ENCODE assay signal across 9 cellular contexts in the genomic region with DNA sequence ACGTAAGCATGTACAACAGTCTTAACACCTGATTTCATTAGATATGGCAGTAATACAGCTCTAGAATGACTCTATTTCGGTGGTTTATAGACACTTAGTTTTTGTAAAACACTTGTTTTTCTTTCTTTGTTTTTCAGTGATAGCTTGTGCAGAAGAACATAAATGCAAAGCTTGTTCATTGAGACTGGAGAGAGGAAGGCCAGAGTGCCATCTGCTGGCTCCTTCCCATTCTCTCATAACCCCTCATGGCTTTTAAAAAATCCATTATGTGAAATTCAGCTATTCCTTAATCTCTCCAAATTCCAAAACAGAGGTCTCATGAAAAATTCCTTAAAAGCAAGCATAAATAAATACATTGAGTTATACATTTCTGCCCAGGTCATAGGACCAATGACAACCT.
DNase-seq lines count a peak whose midpoint lies in the region; ATAC-seq, FAIRE-seq and TF ChIP-seq lines count a peak whose summit lies in the region.
"Had no signal": no experiment of that assay in that cellular context is flagged by ENCODE, and none has a peak within 500 bp of the region (broad histone marks: within the 10 kb centered on the region; RNA-seq: fewer than 3 reads in every experiment).

No MANE protein-coding gene starts in this region.

- BruUV-seq in K562 (replicated peaks; lab: Mats Ljungman, UMichigan) = no TSS peak

- TF ChIP-seq RAD21 in K562 (CRISPR knock-in tag; conservative IDR thresholded peaks at IDR 0.05 in 1 of 2, IDR thresholded peaks at IDR 0.05 in 1 of 2) = peak in 1 of 2 experiments; percentile 52; a peak in 3 of 4 replicates
- peak; percentile 51 to 52 for TF ChIP-seq RAD21 in liver (IDR thresholded peaks at IDR 0.05)

- no peaks in the 10 kb centered on the region for H3K36me3 ChIP-seq in BJ (ENCODE audit: control insufficient read depth, insufficient read depth, low read length)
- no peaks in the 10 kb centered on the region for H3K36me3 ChIP-seq in K562 (ENCODE audit: control insufficient read depth, insufficient read depth, low read length)
- no peaks in the 10 kb centered on the region for H3K36me3 ChIP-seq in liver (ENCODE audit: control insufficient read depth in 4 of 4, insufficient read depth in 3 of 4, low read depth in 1 of 4, low read length in 3 of 4)

- no peak for DNase-seq in BJ (ENCODE audit: low read depth)
- peak; percentile 29 for DNase-seq in KBM-7
- peak in 1 of 4 experiments; percentile 5 for DNase-seq in K562 (ENCODE audit: extremely low read depth in 1 of 4, low spot score in 3 of 4)

- H2AFZ ChIP-seq in K562 (ENCODE audit: low read depth, low read length) = no peak overlapping the region

- H4K20me1 ChIP-seq in K562 (replicated peaks; ENCODE audit: control insufficient read depth, insufficient read depth, low read length) = no peaks in the 10 kb centered on the region

- H3K9ac ChIP-seq in K562 (ENCODE audit: insufficient read depth in 1 of 2, low read depth in 2 of 2, low read length in 2 of 2) (no peak overlapping the region), liver (ENCODE audit: low read depth in 1 of 2, low read length in 2 of 2) (no peak overlapping the region)

- intact Hi-C loops in K562 (cut with micrococcal nuclease) = loop anchor here (2.0 to 5.0 kb wide), 3 partner anchors 479 to 1369 kb away; no protein-coding TSS in a partner anchor

- 0 out of 2 replicates have a peak, but pooled peaks cover 1% of the 10 kb centered on the region for H3K27me3 ChIP-seq in BJ (ENCODE audit: control insufficient read depth, insufficient read depth, low read length)
- H3K27me3 ChIP-seq in K562 (ENCODE audit: control insufficient read depth in 2 of 2, insufficient read depth in 2 of 2, low read length in 2 of 2) = peaks cover 0 to 2% of the 10 kb centered on the region in 2 experiments; a peak in 1 of 5 replicates
- H3K27me3 ChIP-seq in liver (ENCODE audit: control insufficient read depth in 4 of 4, insufficient read depth in 4 of 4, low read length in 3 of 4) = peaks cover 0 to 4% (median 0%) of the 10 kb centered on the region in 4 donors

- no peak for TF ChIP-seq POLR2A in K562 (conservative IDR thresholded peaks at IDR 0.05)

- in situ Hi-C loops in KBM-7 (cut with MboI; ENCODE audit: low pct_unique_long_range_greater_than_20kb, low sequenced_read_pairs) (no loop called here), K562 (cut with MboI) (loop anchor here (10.0 kb wide), 1 partner anchor 612 kb away; no protein-coding TSS in a partner anchor)

- TF ChIP-seq EP300 in K562 (IDR thresholded peaks at IDR 0.05; ENCODE audit: low read length) = no peak

- H3K9me3 ChIP-seq in K562 (replicated peaks; ENCODE audit: control insufficient read depth, insufficient read depth, low read depth, low read length) = no peaks in the 10 kb centered on the region
- no peaks in the 10 kb centered on the region for H3K9me3 ChIP-seq in liver (ENCODE audit: control insufficient read depth in 4 of 4, low read length in 3 of 4)

- TF ChIP-seq CTCF in BJ (IDR thresholded peaks at IDR 0.05; ENCODE audit: insufficient read depth, low read depth, low read length) (peak; percentile 56), K562 (IDR thresholded peaks at IDR 0.05 in 2 of 3, conservative IDR thresholded peaks at IDR 0.05 in 1 of 3; ENCODE audit: insufficient read depth in 2 of 3, low read depth in 1 of 3, low read length in 3 of 3) (peak in 2 of 3 experiments; percentile 20 to 42; a peak in 2 of 6 replicates), liver (IDR thresholded peaks at IDR 0.05; ENCODE audit: low read depth, low read length, missing input control) (no peak)

- POLR2A ChIA-PET in BJ (lab: Charles Lee) = no interaction called here
- POLR2A ChIA-PET in K562 (lab: Yijun Ruan, JAX) = interaction anchor here (0.6 kb wide), 1 partner anchor 56 kb away, joined by 3 read pairs; no protein-coding TSS in a partner anchor

- CTCF ChIA-PET in BJ (lab: Yijun Ruan, JAX) = interaction anchor here (0.6 to 2.9 kb wide), 26 partner anchors 9 to 406 kb away, joined by 3 to 16 read pairs (median 4); no protein-coding TSS in a partner anchor
- CTCF ChIA-PET in K562 (lab: Yijun Ruan, JAX; ENCODE audit: low intra/inter-chr PET ratio) = no interaction called here

- H3K9me1 ChIP-seq in K562 (ENCODE audit: control insufficient read depth, insufficient read depth, low read length) = no peaks in the 10 kb centered on the region

- H3K79me2 ChIP-seq in K562 (ENCODE audit: control insufficient read depth, insufficient read depth, low read length) = no peaks in the 10 kb centered on the region

- peak; percentile 51 for FAIRE-seq in K562 (lab: Jason Lieb, UNC)
- FAIRE-seq: colon had no signal

- ATAC-seq in K562 = no peak
- no peak for ATAC-seq in GM19351 (IDR thresholded peaks at IDR 0.05; ENCODE audit: unreplicated experiment)
- no peak for ATAC-seq in GM21619 (IDR thresholded peaks at IDR 0.05; ENCODE audit: unreplicated experiment)
- ATAC-seq in GM21717 (IDR thresholded peaks at IDR 0.05; ENCODE audit: unreplicated experiment) = no peak
- ATAC-seq in GM21529 (IDR thresholded peaks at IDR 0.05; ENCODE audit: unreplicated experiment) = no peak

- no peak overlapping the region for H3K4me3 ChIP-seq in BJ (ENCODE audit: low read depth, low read length)
- no peak overlapping the region for H3K4me3 ChIP-seq in K562
- H3K4me3 ChIP-seq in liver (ENCODE audit: low read depth in 1 of 3, low read length in 3 of 3) = no peak overlapping the region

- H3K27ac ChIP-seq in K562 (ENCODE audit: extremely low read depth, low read depth, low read length) = no peak overlapping the region
- H3K27ac ChIP-seq in liver (ENCODE audit: low read depth in 1 of 2, low read length in 2 of 2) = no peak overlapping the region

- WGBS in K562 (ENCODE audit: insufficient coverage, low coverage, missing lambda C conversion rate) = 0% methylated on average over 2 of the region's 2 CpGs
- WGBS in liver = 63% methylated on average over 2 of the region's 2 CpGs

- no peak overlapping the region for H3K4me2 ChIP-seq in K562 (ENCODE audit: insufficient read depth, low read length)

- no peaks in the 10 kb centered on the region for H3K4me1 ChIP-seq in K562 (replicated peaks in 1 of 2; ENCODE audit: control insufficient read depth in 2 of 2, insufficient read depth in 2 of 2, low read length in 2 of 2)
- H3K4me1 ChIP-seq in liver (ENCODE audit: control insufficient read depth in 4 of 4, insufficient read depth in 4 of 4, low read length in 3 of 4) = no peaks in the 10 kb centered on the region

TF ChIP-seq in K562, 482 proteins besides CTCF, POLR2A, EP300 and RAD21 (continues in another document):
- TF ChIP-seq, protein P1, sequence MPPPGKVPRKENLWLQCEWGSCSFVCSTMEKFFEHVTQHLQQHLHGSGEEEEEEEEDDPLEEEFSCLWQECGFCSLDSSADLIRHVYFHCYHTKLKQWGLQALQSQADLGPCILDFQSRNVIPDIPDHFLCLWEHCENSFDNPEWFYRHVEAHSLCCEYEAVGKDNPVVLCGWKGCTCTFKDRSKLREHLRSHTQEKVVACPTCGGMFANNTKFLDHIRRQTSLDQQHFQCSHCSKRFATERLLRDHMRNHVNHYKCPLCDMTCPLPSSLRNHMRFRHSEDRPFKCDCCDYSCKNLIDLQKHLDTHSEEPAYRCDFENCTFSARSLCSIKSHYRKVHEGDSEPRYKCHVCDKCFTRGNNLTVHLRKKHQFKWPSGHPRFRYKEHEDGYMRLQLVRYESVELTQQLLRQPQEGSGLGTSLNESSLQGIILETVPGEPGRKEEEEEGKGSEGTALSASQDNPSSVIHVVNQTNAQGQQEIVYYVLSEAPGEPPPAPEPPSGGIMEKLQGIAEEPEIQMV (tag; conservative IDR thresholded peaks at IDR 0.05; ENCODE audit: low read depth) = no peak
- TF ChIP-seq SMARCA4 (IDR thresholded peaks at IDR 0.05) (no peak), NR3C1 (CRISPR knock-in tag; IDR thresholded peaks at IDR 0.05) (no peak), ZZZ3 (IDR thresholded peaks at IDR 0.05) (no peak), BRF1 (IDR thresholded peaks at IDR 0.05; ENCODE audit: borderline replicate concordance, extremely low read depth, insufficient read length) (no peak), RAD51 (IDR thresholded peaks at IDR 0.05; ENCODE audit: borderline replicate concordance, low read depth) (no peak)

TF ChIP-seq in liver, 16 proteins besides CTCF, POLR2A, EP300 and RAD21 (continues in another document):
- TF ChIP-seq HNF4A (conservative IDR thresholded peaks at IDR 0.05) (no peak), SP1 (IDR thresholded peaks at IDR 0.05) (no peak), NR2F2 (IDR thresholded peaks at IDR 0.05) (no peak), EGR1 (IDR thresholded peaks at IDR 0.05; ENCODE audit: low read depth in 2 of 2) (no peak), TAF1 (conservative IDR thresholded peaks at IDR 0.05) (no peak), JUND (IDR thresholded peaks at IDR 0.05) (no peak), RXRA (IDR thresholded peaks at IDR 0.05) (no peak), GABPA (IDR thresholded peaks at IDR 0.05 in 1 of 2, conservative IDR thresholded peaks at IDR 0.05 in 1 of 2) (no peak)
- TF ChIP-seq, protein P2, sequence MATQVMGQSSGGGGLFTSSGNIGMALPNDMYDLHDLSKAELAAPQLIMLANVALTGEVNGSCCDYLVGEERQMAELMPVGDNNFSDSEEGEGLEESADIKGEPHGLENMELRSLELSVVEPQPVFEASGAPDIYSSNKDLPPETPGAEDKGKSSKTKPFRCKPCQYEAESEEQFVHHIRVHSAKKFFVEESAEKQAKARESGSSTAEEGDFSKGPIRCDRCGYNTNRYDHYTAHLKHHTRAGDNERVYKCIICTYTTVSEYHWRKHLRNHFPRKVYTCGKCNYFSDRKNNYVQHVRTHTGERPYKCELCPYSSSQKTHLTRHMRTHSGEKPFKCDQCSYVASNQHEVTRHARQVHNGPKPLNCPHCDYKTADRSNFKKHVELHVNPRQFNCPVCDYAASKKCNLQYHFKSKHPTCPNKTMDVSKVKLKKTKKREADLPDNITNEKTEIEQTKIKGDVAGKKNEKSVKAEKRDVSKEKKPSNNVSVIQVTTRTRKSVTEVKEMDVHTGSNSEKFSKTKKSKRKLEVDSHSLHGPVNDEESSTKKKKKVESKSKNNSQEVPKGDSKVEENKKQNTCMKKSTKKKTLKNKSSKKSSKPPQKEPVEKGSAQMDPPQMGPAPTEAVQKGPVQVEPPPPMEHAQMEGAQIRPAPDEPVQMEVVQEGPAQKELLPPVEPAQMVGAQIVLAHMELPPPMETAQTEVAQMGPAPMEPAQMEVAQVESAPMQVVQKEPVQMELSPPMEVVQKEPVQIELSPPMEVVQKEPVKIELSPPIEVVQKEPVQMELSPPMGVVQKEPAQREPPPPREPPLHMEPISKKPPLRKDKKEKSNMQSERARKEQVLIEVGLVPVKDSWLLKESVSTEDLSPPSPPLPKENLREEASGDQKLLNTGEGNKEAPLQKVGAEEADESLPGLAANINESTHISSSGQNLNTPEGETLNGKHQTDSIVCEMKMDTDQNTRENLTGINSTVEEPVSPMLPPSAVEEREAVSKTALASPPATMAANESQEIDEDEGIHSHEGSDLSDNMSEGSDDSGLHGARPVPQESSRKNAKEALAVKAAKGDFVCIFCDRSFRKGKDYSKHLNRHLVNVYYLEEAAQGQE (IDR thresholded peaks at IDR 0.05) = no peak
- TF ChIP-seq, protein P3, sequence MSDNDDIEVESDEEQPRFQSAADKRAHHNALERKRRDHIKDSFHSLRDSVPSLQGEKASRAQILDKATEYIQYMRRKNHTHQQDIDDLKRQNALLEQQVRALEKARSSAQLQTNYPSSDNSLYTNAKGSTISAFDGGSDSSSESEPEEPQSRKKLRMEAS (IDR thresholded peaks at IDR 0.05) = no peak
